Comparison of ENCODE assay signal across 17 cellular contexts in the genomic region with DNA sequence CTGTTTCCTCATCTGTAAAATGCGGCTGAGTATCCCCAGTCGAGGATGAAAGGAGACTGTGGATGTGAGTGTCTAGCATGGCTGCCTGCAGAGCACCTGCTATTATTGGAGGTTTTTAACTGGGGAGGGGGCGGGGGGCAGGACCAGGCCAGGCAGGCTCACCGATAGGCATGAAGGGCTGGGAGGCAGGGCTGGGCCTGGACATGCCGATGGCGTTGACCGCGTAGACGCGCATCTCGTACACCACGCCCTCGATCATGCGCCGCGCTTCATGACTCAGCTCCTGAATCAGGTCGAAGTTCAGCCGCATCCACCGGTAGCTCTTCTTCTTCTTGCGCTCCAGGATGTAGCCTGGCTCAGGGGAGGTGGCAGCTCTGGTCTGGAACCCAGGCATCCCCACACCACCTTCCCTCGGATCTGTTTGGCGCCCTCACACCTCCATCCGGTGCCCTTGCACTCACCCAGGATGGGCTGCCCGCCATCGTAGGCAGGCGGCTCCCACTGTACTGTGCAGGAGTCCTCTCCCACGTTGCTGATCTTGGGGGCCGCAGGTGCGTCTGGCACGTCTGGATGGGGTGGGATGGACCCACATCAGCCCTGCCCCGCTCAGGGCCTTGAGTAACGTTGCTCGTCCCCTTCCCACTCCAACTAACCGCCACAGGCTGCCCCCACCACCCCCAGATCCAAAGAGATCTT. TPM values are rescaled to one million over a fixed set of nuclear protein-coding genes. Genes with fewer than 3 reads are reported as not detected.
A peak's percentile ranks its signal among the peaks of the same experiment; 100 is the strongest.
DNase-seq lines count a peak whose midpoint lies in the region; ATAC-seq and TF ChIP-seq lines count a peak whose summit lies in the region.
"Had no signal": no experiment of that assay in that cellular context is flagged by ENCODE, and none has a peak within 500 bp of the region (broad histone marks: within the 10 kb centered on the region; RNA-seq: fewer than 3 reads in every experiment).

No MANE protein-coding gene starts in this region.

- no TSS peak for BruUV-seq in Caco-2 (replicated peaks; lab: Mats Ljungman, UMichigan)

- TF ChIP-seq CTCF in Caco-2 (IDR thresholded peaks at IDR 0.05; ENCODE audit: insufficient read depth in 1 of 2, low read depth in 1 of 2, low read length in 1 of 2, severe bottlenecking in 1 of 2, unreplicated experiment in 1 of 2) (no peak), progenitor cell of endocrine pancreas (IDR thresholded peaks at IDR 0.05; ENCODE audit: unreplicated experiment) (no peak)

- H3K4me1 Mint-ChIP-seq in Caco-2 (ENCODE audit: low read depth, unreplicated experiment), result peaks cover 10% of the 10 kb centered on the region
- no peaks in the 10 kb centered on the region for H3K4me1 Mint-ChIP-seq in progenitor cell of endocrine pancreas (ENCODE audit: low read depth)
- H3K4me1 Mint-ChIP-seq: GM23338 had no signal

- H3K36me3 ChIP-seq in Caco-2 (ENCODE audit: control insufficient read depth, insufficient read depth, low read length), result no peaks in the 10 kb centered on the region
- H3K36me3 ChIP-seq: MG63, SJSA1 had no signal

- CTCF ChIA-PET in Caco-2 (lab: Charles Lee), result no interaction called here

- no peak overlapping the region for H3K27ac Mint-ChIP-seq in Caco-2 (ENCODE audit: unreplicated experiment)
- no peak overlapping the region for H3K27ac Mint-ChIP-seq in progenitor cell of endocrine pancreas
- H3K27ac Mint-ChIP-seq: GM23338 had no signal

- no peaks in the 10 kb centered on the region for H3K36me3 Mint-ChIP-seq in Caco-2 (ENCODE audit: insufficient read depth, unreplicated experiment)
- no peaks in the 10 kb centered on the region for H3K36me3 Mint-ChIP-seq in progenitor cell of endocrine pancreas (ENCODE audit: insufficient read depth)

- no peak for TF ChIP-seq POLR2A in erythroblast (IDR thresholded peaks at IDR 0.05; ENCODE audit: low read length)

- H3K27me3 ChIP-seq in Caco-2 (replicated peaks; ENCODE audit: control insufficient read depth, insufficient read depth, low read length), result no peaks in the 10 kb centered on the region
- H3K27me3 ChIP-seq: BLaER1 treated with 17β-estradiol and CSF1 and Interleukin-3, amounts not matched to agents 10 nM and 100 nM; MG63; SJSA1 had no signal

- H3K27me3 Mint-ChIP-seq in Caco-2 (ENCODE audit: insufficient read depth, unreplicated experiment) (no peaks in the 10 kb centered on the region), progenitor cell of endocrine pancreas (peaks cover 4% of the 10 kb centered on the region)

- H3K4me3 Mint-ChIP-seq in Caco-2 (ENCODE audit: unreplicated experiment), result no peak overlapping the region
- no peak overlapping the region for H3K4me3 Mint-ChIP-seq in progenitor cell of endocrine pancreas (ENCODE audit: low read depth)
- H3K4me3 Mint-ChIP-seq: GM23338 had no signal

- no peak overlapping the region for H3K4me3 ChIP-seq in Caco-2 (ENCODE audit: low read depth, low read length)
- H3K4me3 ChIP-seq: BLaER1 treated with 17β-estradiol and CSF1 and Interleukin-3, amounts not matched to agents 10 nM and 100 nM; GM23338; MG63; SJSA1 had no signal

- POLR2A ChIA-PET in Caco-2 (lab: Charles Lee), result no interaction called here

- H3K9me3 ChIP-seq in Caco-2, result no peaks in the 10 kb centered on the region
- H3K9me3 ChIP-seq: BLaER1 treated with 17β-estradiol and CSF1 and Interleukin-3, amounts not matched to agents 10 nM and 100 nM; MG63; SJSA1 had no signal

- H3K9me3 Mint-ChIP-seq in Caco-2 (ENCODE audit: unreplicated experiment) (no peaks in the 10 kb centered on the region), progenitor cell of endocrine pancreas (ENCODE audit: low read depth) (no peaks in the 10 kb centered on the region)
- H3K9me3 Mint-ChIP-seq: GM23338 had no signal

- DNase-seq in Caco-2, result peak; percentile 36 to 59
- DNase-seq in DMS53 treated with DMSO at 0.1 percent for 48 hours (lab: John Stamatoyannopoulos, UW; ENCODE audit: unreplicated experiment), result peak; percentile 15
- DNase-seq in erythroblast (lab: John Stamatoyannopoulos, UW), result peak; percentile 37 to 42
- no peak for DNase-seq in left colon
- no peak for DNase-seq in progenitor cell of endocrine pancreas (ENCODE audit: low spot score, unreplicated experiment)
- no peak for DNase-seq in NCI-H345 (lab: John Stamatoyannopoulos, UW)
- no peak for DNase-seq in GM19240 (ENCODE audit: insufficient read length, low spot score)
- DNase-seq: DMS153, MG63, NCI-H1105, NCI-H1694 treated with DMSO at 0.1 percent for 48 hours, NCI-H510A, RPMI8226 had no signal

- peak; percentile 18 for ATAC-seq in left colon
- no peak for ATAC-seq in GM21526 (IDR thresholded peaks at IDR 0.05; ENCODE audit: low FRiP score, unreplicated experiment)
- ATAC-seq: GM23338 had no signal

- H3K4me1 ChIP-seq in Caco-2, result peaks cover 6% of the 10 kb centered on the region; the same call in 1 of the 2 replicates
- H3K4me1 ChIP-seq: SJSA1 had no signal

- intact Hi-C loops in Caco-2 (cut with micrococcal nuclease; ENCODE audit: unreplicated experiment) (no loop called here), left colon (cut with DNase I, micrococcal nuclease) (no loop called here)

RNA-seq across cellular contexts. Expression of a gene that starts 15.1 kb away (rescaled TPM):
- total RNA-seq in Caco-2 (2022) (not detected in 2 replicates), left colon (not detected), progenitor cell of endocrine pancreas (0.10 and 0.22 TPM in 2 replicates)
- total RNA-seq: GM23338, SJSA1 had no signal

RNA-seq across cellular contexts. Expression of a gene that starts 41.0 kb away (rescaled TPM):
- total RNA-seq in Caco-2 (2022) (not detected in 2 replicates), left colon (10 to 100 TPM in 1 of 2 donors, 1 to 10 TPM in 1; 5.0 to 15.8 TPM), progenitor cell of endocrine pancreas (not detected in 2 replicates)
- total RNA-seq: GM23338, SJSA1 had no signal

Comparison
In these comparisons a context has a peak if more than half of its experiments do, and no peak if none do; other contexts are left out.
1. DNase-seq: peak in Caco-2 (2 of 2), DMS53 treated with DMSO at 0.1 percent for 48 hours (single experiment) and erythroblast (2 of 2); none in left colon (0 of 2), progenitor cell of endocrine pancreas (single experiment), NCI-H345 (single experiment) and GM19240 (single experiment).